1 cellular context compared by ENCODE assay signal in genomic region chr18:24234330-24234729, GRCh38.
TF ChIP-seq lines count a peak whose summit lies in the region.

No MANE protein-coding gene starts in this region.

TF ChIP-seq in GM23338, 12 proteins besides CTCF, POLR2A, EP300 and RAD21:
- no peak for TF ChIP-seq ZNF462 (CRISPR knock-in tag; IDR thresholded peaks at IDR 0.05)
- TF ChIP-seq JUNB (IDR thresholded peaks at IDR 0.05; ENCODE audit: unreplicated experiment), result no peak
- TF ChIP-seq STAT1 (IDR thresholded peaks at IDR 0.05; ENCODE audit: unreplicated experiment), result no peak
- TF ChIP-seq REST (IDR thresholded peaks at IDR 0.05; ENCODE audit: unreplicated experiment), result no peak
- TF ChIP-seq ZNF114 (CRISPR knock-in tag; IDR thresholded peaks at IDR 0.05), result no peak
- no peak for TF ChIP-seq CREB1 (CRISPR knock-in tag; IDR thresholded peaks at IDR 0.05; ENCODE audit: low read depth)
- no peak for TF ChIP-seq ETS1 (IDR thresholded peaks at IDR 0.05)
- TF ChIP-seq ZNF331 (CRISPR knock-in tag; IDR thresholded peaks at IDR 0.05; ENCODE audit: low read depth), result no peak
- no peak for TF ChIP-seq EZH2 (IDR thresholded peaks at IDR 0.05; ENCODE audit: low read depth, unreplicated experiment)
- TF ChIP-seq POLR2AphosphoS5 (IDR thresholded peaks at IDR 0.05; ENCODE audit: low read depth), result no peak
- no peak for TF ChIP-seq EZH2phosphoT487 (IDR thresholded peaks at IDR 0.05; ENCODE audit: unreplicated experiment)
- TF ChIP-seq NANOG (IDR thresholded peaks at IDR 0.05; ENCODE audit: borderline replicate concordance), result no peak
